In the genomic region with DNA sequence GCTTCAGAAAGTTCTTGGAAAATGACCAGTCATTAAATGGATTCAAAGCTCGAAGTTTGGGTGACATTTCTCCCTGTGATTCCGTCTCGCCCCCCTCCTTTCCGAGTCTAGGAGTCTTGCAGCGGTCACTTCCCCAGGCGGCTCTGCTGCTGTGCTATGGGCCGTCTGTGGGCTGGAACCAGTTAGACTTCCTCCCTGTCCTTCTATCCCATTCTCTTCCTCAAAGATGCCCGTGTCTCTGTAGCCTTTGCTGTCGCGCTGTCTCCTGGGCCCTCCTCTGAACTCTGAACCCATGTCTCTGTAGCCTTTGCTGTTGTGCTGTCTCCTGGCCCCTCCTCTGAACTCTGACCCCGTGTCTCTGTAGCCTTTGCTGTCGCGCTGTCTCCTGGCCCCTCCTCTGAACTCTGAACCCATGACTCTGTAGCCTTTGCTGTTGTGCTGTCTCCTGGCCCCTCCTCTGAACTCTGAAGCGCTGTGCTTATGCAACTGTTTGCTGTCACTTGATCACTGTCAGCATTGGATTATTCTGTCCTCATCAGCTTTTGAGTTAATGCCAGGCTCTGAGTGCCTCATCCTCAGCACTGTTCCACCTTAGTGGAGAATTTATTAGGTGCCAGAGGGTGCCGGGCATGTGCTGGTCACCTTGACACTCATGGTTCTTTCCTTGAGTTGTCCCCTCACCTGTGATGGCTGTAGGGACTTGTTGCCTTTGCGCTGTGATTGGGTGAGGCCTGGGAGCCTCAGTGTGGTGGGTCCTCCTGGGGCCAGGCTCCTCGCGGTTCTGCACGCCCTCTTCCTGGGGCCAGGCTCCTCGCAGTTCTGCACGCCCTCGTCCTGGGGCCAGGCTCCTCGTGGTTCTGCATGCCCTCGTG, we compare ENCODE assay signal across 11 cellular contexts.
DNase-seq lines count a peak whose midpoint lies in the region; ATAC-seq and TF ChIP-seq lines count a peak whose summit lies in the region.
"Had no signal": no experiment of that assay in that cellular context is flagged by ENCODE, and none has a peak within 500 bp of the region (broad histone marks: within the 10 kb centered on the region; RNA-seq: fewer than 3 reads in every experiment).

No MANE protein-coding gene starts in this region.

- peak overlapping the region in 1 of 2 experiments; percentile 3 for H3K4ac ChIP-seq in mesenchymal stem cell (ENCODE audit: low read depth in 1 of 2, low read length in 2 of 2)

- peak; percentile 51 for ATAC-seq in Right ventricle myocardium inferior
- ATAC-seq in aorta (ENCODE audit: low FRiP score): peak; percentile 11
- no peak for ATAC-seq in GM19035 (IDR thresholded peaks at IDR 0.05; ENCODE audit: unreplicated experiment)
- no peak for ATAC-seq in HG03432 (IDR thresholded peaks at IDR 0.05; ENCODE audit: unreplicated experiment)
- no peak for ATAC-seq in HG02759 (IDR thresholded peaks at IDR 0.05; ENCODE audit: unreplicated experiment)

- H2BK120ac ChIP-seq in mesenchymal stem cell (ENCODE audit: low read depth, low read length): no peak overlapping the region

- no peak overlapping the region for H2AFZ ChIP-seq in mesenchymal stem cell (ENCODE audit: low read depth, low read length)

- no peak overlapping the region for H3K4me2 ChIP-seq in mesenchymal stem cell (ENCODE audit: low read length, poor library complexity, severe bottlenecking)

- H4K91ac ChIP-seq in mesenchymal stem cell (ENCODE audit: low read length): no peak overlapping the region

- H3K18ac ChIP-seq in mesenchymal stem cell (ENCODE audit: low read depth in 1 of 2, low read length in 2 of 2): no peak overlapping the region

- TF ChIP-seq CTCF in choroid plexus epithelial cell (conservative IDR thresholded peaks at IDR 0.05; ENCODE audit: low read depth, low read length): no peak

- H3K4me3 ChIP-seq in choroid plexus epithelial cell (ENCODE audit: low read depth, low read length) (no peak overlapping the region), mesenchymal stem cell (ENCODE audit: insufficient read depth in 1 of 2, low read depth in 1 of 2, low read length in 2 of 2) (no peak overlapping the region), aorta (ENCODE audit: low read length in 2 of 2) (no peak overlapping the region)

- no peaks in the 10 kb centered on the region for H3K9me3 ChIP-seq in mesenchymal stem cell (ENCODE audit: control insufficient read depth, low read length)
- no peaks in the 10 kb centered on the region for H3K9me3 ChIP-seq in aorta (ENCODE audit: control insufficient read depth, low read length)

- peaks cover 0 to 13% of the 10 kb centered on the region in 2 experiments for H3K36me3 ChIP-seq in mesenchymal stem cell (ENCODE audit: control insufficient read depth in 1 of 2, insufficient read depth in 2 of 2, low read depth in 1 of 2, low read length in 2 of 2)
- no peaks in the 10 kb centered on the region for H3K36me3 ChIP-seq in aorta (ENCODE audit: control insufficient read depth in 1 of 2, insufficient read depth in 2 of 2, low read length in 1 of 2)

- H3K27ac ChIP-seq in mesenchymal stem cell (ENCODE audit: low read length, poor library complexity, severe bottlenecking): peak overlapping the region; percentile 78
- no peak overlapping the region for H3K27ac ChIP-seq in aorta (ENCODE audit: low read depth in 1 of 2, low read length in 2 of 2)

- H3K14ac ChIP-seq in mesenchymal stem cell (ENCODE audit: low read length in 2 of 2): no peak overlapping the region

- peak overlapping the region; percentile 94 for H2AK5ac ChIP-seq in mesenchymal stem cell (ENCODE audit: low read length, severe bottlenecking)

- H3K27me3 ChIP-seq in mesenchymal stem cell (ENCODE audit: control insufficient read depth in 1 of 2, insufficient read depth in 1 of 2, low read length in 2 of 2) (no peaks in the 10 kb centered on the region), aorta (ENCODE audit: control insufficient read depth in 1 of 2, insufficient read depth in 2 of 2, low read length in 1 of 2) (no peaks in the 10 kb centered on the region)

- H2BK5ac ChIP-seq in mesenchymal stem cell (ENCODE audit: low read depth, low read length, poor library complexity, severe bottlenecking): peak overlapping the region; percentile 20

- H3K23ac ChIP-seq in mesenchymal stem cell (ENCODE audit: low read length in 2 of 2): no peak overlapping the region

- H4K8ac ChIP-seq in mesenchymal stem cell (ENCODE audit: low read length): no peak overlapping the region

- H3K4me1 ChIP-seq in mesenchymal stem cell (ENCODE audit: control insufficient read depth, insufficient read depth, low read depth, low read length): peaks cover 36% of the 10 kb centered on the region
- H3K4me1 ChIP-seq in aorta (ENCODE audit: control insufficient read depth in 1 of 2, insufficient read depth in 2 of 2, low read length in 2 of 2): no peaks in the 10 kb centered on the region

- H3K79me1 ChIP-seq in mesenchymal stem cell (replicated peaks; ENCODE audit: low read length, poor library complexity, severe bottlenecking): peaks cover 11% of the 10 kb centered on the region

- DNase-seq in Right ventricle myocardium inferior (ENCODE audit: missing footprints) (peak; percentile 34), cardiac septum (ENCODE audit: low spot score) (no peak), choroid plexus epithelial cell (ENCODE audit: low read depth) (peak; percentile 20), mesenchymal stem cell (peak; percentile 28), aorta (peak in 1 of 2 donors; percentile 54)
- DNase-seq: CD4-positive, alpha-beta T cell; midbrain; NCI-H774 had no signal

- 88% methylated on average over 24 of the region's 24 CpGs for WGBS in mesenchymal stem cell
- 86 to 88% methylated on average over 24 of the region's 24 CpGs for WGBS in aorta, 2 donors

- peak overlapping the region; percentile 54 to 56 for H2BK12ac ChIP-seq in mesenchymal stem cell (ENCODE audit: low read length in 2 of 2)

- H3K9ac ChIP-seq in mesenchymal stem cell (ENCODE audit: low read length): no peak overlapping the region

- intact Hi-C loops in Right ventricle myocardium inferior (cut with DNase I) (no loop called here), cardiac septum (cut with DNase I) (loop anchor here (10.0 kb wide), 1 partner anchor 239 kb away; no protein-coding TSS in a partner anchor), aorta (cut with DNase I) (no loop called here)

- no peak overlapping the region for H2BK15ac ChIP-seq in mesenchymal stem cell (ENCODE audit: low read depth, poor library complexity, severe bottlenecking)

Comparison
In these comparisons a context has a peak if more than half of its experiments do, and no peak if none do; other contexts are left out.
1. ATAC-seq: peak in Right ventricle myocardium inferior (single experiment) and aorta (single experiment); none in GM19035 (single experiment), HG03432 (single experiment) and HG02759 (single experiment).